Comparison of ENCODE assay signal across 17 cellular contexts in genomic region chr2:169664600-169664977, GRCh38. TPM values are rescaled to one million over a fixed set of nuclear protein-coding genes. Genes with fewer than 3 reads are reported as not detected.
A peak's percentile ranks its signal among the peaks of the same experiment; 100 is the strongest.
DNase-seq lines count a peak whose midpoint lies in the region; ATAC-seq and TF ChIP-seq lines count a peak whose summit lies in the region.
"Had no signal": no experiment of that assay in that cellular context is flagged by ENCODE, and none has a peak within 500 bp of the region (broad histone marks: within the 10 kb centered on the region; RNA-seq: fewer than 3 reads in every experiment).

No MANE protein-coding gene starts in this region.

- peaks cover 4% of the 10 kb centered on the region for H3K4me1 Mint-ChIP-seq in nephron progenitor cell

- no peaks in the 10 kb centered on the region for H3K4me1 ChIP-seq in tibial nerve

- H3K4me3 Mint-ChIP-seq in nephron progenitor cell: no peak overlapping the region

- no peaks in the 10 kb centered on the region for H3K27me3 ChIP-seq in tibial nerve
- H3K27me3 ChIP-seq: BLaER1 treated with 17β-estradiol and CSF1 and Interleukin-3, amounts not matched to agents 10 nM and 100 nM had no signal

- TF ChIP-seq CTCF in choroid plexus epithelial cell (conservative IDR thresholded peaks at IDR 0.05; ENCODE audit: low read depth, low read length) (no peak), nephron progenitor cell (IDR thresholded peaks at IDR 0.05) (no peak), tibial nerve (IDR thresholded peaks at IDR 0.05) (no peak)

- no peak for TF ChIP-seq EP300 in tibial nerve (IDR thresholded peaks at IDR 0.05)

- no peaks in the 10 kb centered on the region for H3K9me3 ChIP-seq in tibial nerve
- H3K9me3 ChIP-seq: BLaER1 treated with 17β-estradiol and CSF1 and Interleukin-3, amounts not matched to agents 10 nM and 100 nM had no signal

- TF ChIP-seq POLR2A in tibial nerve (IDR thresholded peaks at IDR 0.05): no peak

- H3K9me3 Mint-ChIP-seq in nephron progenitor cell: no peaks in the 10 kb centered on the region

- no peak overlapping the region for H3K27ac ChIP-seq in tibial nerve
- H3K27ac ChIP-seq: BLaER1 treated with 17β-estradiol and CSF1 and Interleukin-3, amounts not matched to agents 10 nM and 100 nM; RWPE1 had no signal

- no peaks in the 10 kb centered on the region for H3K36me3 ChIP-seq in tibial nerve
- H3K36me3 ChIP-seq: BLaER1 treated with 17β-estradiol and CSF1 and Interleukin-3, amounts not matched to agents 10 nM and 100 nM had no signal

- H3K27me3 Mint-ChIP-seq in nephron progenitor cell (ENCODE audit: low read depth, poor library complexity): no peaks in the 10 kb centered on the region

- no peak overlapping the region for H3K4me3 ChIP-seq in choroid plexus epithelial cell (ENCODE audit: low read depth, low read length)
- no peak overlapping the region for H3K4me3 ChIP-seq in tibial nerve
- H3K4me3 ChIP-seq: BLaER1 treated with 17β-estradiol and CSF1 and Interleukin-3, amounts not matched to agents 10 nM and 100 nM had no signal

- peak; percentile 62 for DNase-seq in EL
- peak; percentile 28 for DNase-seq in NCI-H226
- DNase-seq in choroid plexus epithelial cell (ENCODE audit: low read depth): peak; percentile 6
- no peak for DNase-seq in nephron progenitor cell
- no peak for DNase-seq in stimulated activated naive CD4-positive, alpha-beta T cell treated with Interleukin-2 at 50 U/mL for 16 hours (lab: John Stamatoyannopoulos, UW)
- no peak for DNase-seq in tibial nerve (ENCODE audit: low spot score in 2 of 2)
- DNase-seq in dedifferentiated amniotic fluid mesenchymal stem cell (ENCODE audit: extremely low spot score): no peak
- DNase-seq: DMS 273 treated with DMSO at 0.1 percent for 48 hours; NCI-H146; NCI-H2081 treated with DMSO at 0.1 percent for 48 hours; NCI-H526 treated with DMSO at 0.1 percent for 48 hours; NK-92 treated with Interleukin-12 subunit alpha and Interleukin-12 subunit beta, amount 100 ng/mL, for 24 hours had no signal

- peak overlapping the region; percentile 19 for H3K27ac Mint-ChIP-seq in nephron progenitor cell

- 75 to 79% methylated on average over 1 of the region's 1 CpG for WGBS in tibial nerve, 2 donors

- H3K36me3 Mint-ChIP-seq in nephron progenitor cell (ENCODE audit: low read depth): no peaks in the 10 kb centered on the region

- ATAC-seq in GM21786 (IDR thresholded peaks at IDR 0.05; ENCODE audit: unreplicated experiment): no peak
- ATAC-seq: HCT116 had no signal

RNA-seq across cellular contexts. Expression of gene CFAP210, which starts 29.6 kb away (rescaled TPM):
- total RNA-seq in tibial nerve: under 1 TPM in 2 of 4 donors, not detected in 2; 0.60 to 0.87 TPM
- total RNA-seq: SK-MEL-5 had no signal

RNA-seq across cellular contexts. Expression of gene PHOSPHO2, which starts 29.7 kb away (rescaled TPM):
- total RNA-seq in tibial nerve: 10 to 100 TPM in 1 of 4 donors, 1 to 10 TPM in 3; 7.1 to 17.3 (median 7.6) TPM

Comparison
In these comparisons a context has a peak if more than half of its experiments do, and no peak if none do; other contexts are left out.
1. DNase-seq: peak in EL (single experiment), NCI-H226 (single experiment) and choroid plexus epithelial cell (single experiment); none in nephron progenitor cell (single experiment), stimulated activated naive CD4-positive, alpha-beta T cell treated with Interleukin-2 at 50 U/mL for 16 hours (single experiment), tibial nerve (0 of 2) and dedifferentiated amniotic fluid mesenchymal stem cell (single experiment).